Comparison of ENCODE assay signal across 1 cellular context in the genomic region with DNA sequence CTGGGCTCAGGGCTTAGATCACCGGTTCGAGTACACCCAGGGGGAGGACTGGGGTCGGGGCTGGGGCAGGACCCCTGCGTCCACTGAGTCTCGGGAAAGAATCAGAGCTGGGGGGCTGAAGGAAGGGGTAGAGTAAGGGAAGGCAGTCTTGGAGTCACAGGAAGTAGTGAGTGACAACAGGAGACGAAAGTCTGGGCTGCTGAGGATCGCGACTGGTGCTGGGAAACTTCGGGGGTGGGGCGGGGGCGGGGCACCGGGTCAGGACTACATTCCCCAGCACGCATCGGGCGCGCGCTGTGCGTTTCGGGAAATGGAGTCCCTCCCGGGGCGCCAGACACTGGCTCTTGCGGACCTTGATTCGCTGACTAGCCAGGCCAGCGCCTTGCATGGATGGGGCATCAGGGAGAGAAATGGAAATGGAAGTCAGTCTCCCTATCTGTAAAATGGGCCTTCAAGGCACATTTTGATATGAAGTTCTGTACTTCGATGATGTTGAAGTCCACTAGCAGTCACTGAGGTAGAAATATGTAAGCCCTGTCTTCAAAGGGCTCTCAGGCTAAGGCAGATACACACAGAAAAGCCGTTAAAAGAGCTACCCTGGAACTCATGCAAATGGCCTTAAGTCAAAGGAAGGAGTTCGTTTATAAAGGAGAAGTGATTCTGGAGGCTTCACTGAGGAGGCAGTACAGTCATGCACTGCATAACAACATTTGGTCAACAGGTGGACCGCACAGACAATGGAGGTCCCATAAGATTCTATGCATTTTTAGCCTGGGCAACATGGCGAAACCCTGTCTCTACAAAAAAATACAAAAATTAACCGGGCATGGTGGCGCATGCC.
A peak's percentile ranks its signal among the peaks of the same experiment; 100 is the strongest.
TF ChIP-seq lines count a peak whose summit lies in the region.

No MANE protein-coding gene starts in this region.

TF ChIP-seq in liver, 16 proteins besides CTCF, POLR2A, EP300 and RAD21 (continued from another document):
- peak; percentile 86 for TF ChIP-seq YY1 (IDR thresholded peaks at IDR 0.05)
- TF ChIP-seq RXRA (IDR thresholded peaks at IDR 0.05), result no peak
- TF ChIP-seq, protein P1, sequence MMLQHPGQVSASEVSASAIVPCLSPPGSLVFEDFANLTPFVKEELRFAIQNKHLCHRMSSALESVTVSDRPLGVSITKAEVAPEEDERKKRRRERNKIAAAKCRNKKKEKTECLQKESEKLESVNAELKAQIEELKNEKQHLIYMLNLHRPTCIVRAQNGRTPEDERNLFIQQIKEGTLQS (IDR thresholded peaks at IDR 0.05), result no peak
- no peak for TF ChIP-seq HNF4G (IDR thresholded peaks at IDR 0.05)
- TF ChIP-seq NR2F2 (IDR thresholded peaks at IDR 0.05), result peak; percentile 18
TF ChIP-seq in liver: peak in this region for 4.
